In the genomic region with DNA sequence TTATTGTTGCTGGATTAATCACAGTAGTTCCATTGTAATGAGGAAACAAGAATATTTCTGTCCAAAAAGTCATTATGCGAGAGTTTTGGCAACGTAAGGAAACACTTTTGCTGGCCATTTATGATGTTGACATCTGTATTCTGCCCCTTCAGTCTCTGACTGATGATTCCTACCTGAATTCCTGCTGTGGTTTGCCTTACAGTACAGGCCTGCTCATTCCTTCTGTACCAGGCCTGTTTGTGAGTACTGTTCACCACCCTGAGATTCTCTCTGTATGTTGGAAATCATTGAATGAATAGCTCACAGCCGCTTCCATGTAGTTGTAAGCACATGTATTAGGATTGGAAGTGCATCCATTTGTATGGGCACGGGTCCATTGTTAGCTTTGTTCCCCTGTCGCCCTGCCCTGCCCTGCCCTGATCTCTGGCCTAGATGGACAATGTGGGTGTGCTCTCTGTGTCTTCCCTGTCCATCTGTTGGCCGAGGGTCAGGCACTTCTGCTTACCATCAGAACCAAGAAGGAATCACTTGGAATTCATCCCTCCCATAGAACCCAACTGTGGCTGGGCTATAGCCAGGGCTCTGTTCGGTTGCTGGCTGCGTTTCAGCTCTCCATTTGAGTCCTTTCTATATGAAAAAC, we compare ENCODE assay signal across 9 cellular contexts. TPM values are rescaled to one million over a fixed set of nuclear protein-coding genes. Genes with fewer than 3 reads are reported as not detected.
DNase-seq lines count a peak whose midpoint lies in the region; ATAC-seq and TF ChIP-seq lines count a peak whose summit lies in the region.
"Had no signal": no experiment of that assay in that cellular context is flagged by ENCODE, and none has a peak within 500 bp of the region (broad histone marks: within the 10 kb centered on the region; RNA-seq: fewer than 3 reads in every experiment).

No MANE protein-coding gene starts in this region.

- peak; percentile 45 for ATAC-seq in left lobe of liver
- ATAC-seq in GM18511 (IDR thresholded peaks at IDR 0.05; ENCODE audit: unreplicated experiment), result no peak
- ATAC-seq in HG02852 (IDR thresholded peaks at IDR 0.05; ENCODE audit: unreplicated experiment), result no peak
- ATAC-seq: HCT116 had no signal

- DNase-seq in M059J (ENCODE audit: low read depth) (peak; percentile 20), astrocyte of the spinal cord (ENCODE audit: low read depth, low spot score) (peak; percentile 28), left lobe of liver (ENCODE audit: low spot score) (no peak), superior temporal gyrus (ENCODE audit: extremely low spot score) (peak; percentile 87)
- DNase-seq in stimulated activated CD4-positive, alpha-beta T cell treated with anti-CD3 and anti-CD28 coated beads, Interleukin-2, amount 100 ng/mL, for 24 hours, result no peak
- DNase-seq: DMS79 treated with DMSO at 0.1 percent for 48 hours had no signal

- no peak for TF ChIP-seq CTCF in astrocyte of the spinal cord (IDR thresholded peaks at IDR 0.05; ENCODE audit: low read depth, low read length)

- in situ Hi-C loops in astrocyte of the spinal cord (cut with HindIII; ENCODE audit: low sequenced_read_pairs), result no loop called here

- no peak overlapping the region for H3K4me3 ChIP-seq in astrocyte of the spinal cord (ENCODE audit: low read depth, low read length)

RNA-seq across cellular contexts. Expression of a gene that starts 26.8 kb away (rescaled TPM):
- total RNA-seq in M059J (2014; rRNA removed; shearing (Covaris generic)), result 68.8 and 82.3 TPM in 2 replicates
- total RNA-seq in left lobe of liver, result 27.1 TPM

Comparison
In these comparisons a context has a peak if more than half of its experiments do, and no peak if none do; other contexts are left out.
1. DNase-seq: peak in M059J (single experiment), astrocyte of the spinal cord (single experiment) and superior temporal gyrus (single experiment); none in left lobe of liver (single experiment) and stimulated activated CD4-positive, alpha-beta T cell treated with anti-CD3 and anti-CD28 coated beads, Interleukin-2, amount 100 ng/mL, for 24 hours (0 of 2).